Comparison of ENCODE assay signal across 8 cellular contexts in the genomic region with DNA sequence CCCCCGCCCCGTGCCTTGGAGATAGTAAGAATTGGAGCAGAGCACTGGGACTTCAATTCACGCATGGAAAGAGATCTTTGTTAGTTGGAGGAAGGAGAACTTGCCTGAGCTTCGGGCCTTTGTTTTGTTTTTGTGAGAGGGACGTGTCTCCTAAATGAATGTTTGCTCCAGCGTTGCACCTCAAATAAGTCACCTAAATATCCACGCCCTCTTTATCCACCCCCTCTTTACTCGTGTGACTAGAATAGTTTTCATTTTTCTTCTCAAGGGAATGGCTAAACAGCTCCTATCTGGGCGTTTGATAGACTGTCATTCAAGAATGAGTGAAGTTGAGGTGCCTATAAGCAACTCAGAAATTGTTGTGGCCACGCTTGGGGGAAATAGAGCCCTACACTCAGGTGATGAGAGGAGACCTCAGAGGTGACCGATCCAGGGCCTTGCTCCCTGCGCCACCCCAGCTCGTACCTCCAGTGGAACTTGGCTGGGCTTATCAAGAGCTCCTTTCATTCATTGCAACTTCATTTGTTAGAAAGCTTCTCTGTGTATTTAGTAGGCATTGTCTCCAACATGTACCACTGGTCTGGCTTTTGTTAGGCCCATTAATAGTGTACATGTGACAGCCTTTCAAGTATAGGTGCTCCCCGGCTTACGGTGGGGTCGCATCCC. TPM values are rescaled to one million over a fixed set of nuclear protein-coding genes. Genes with fewer than 3 reads are reported as not detected.
DNase-seq lines count a peak whose midpoint lies in the region; ATAC-seq, FAIRE-seq and TF ChIP-seq lines count a peak whose summit lies in the region.

No MANE protein-coding gene starts in this region.

- no peaks in the 10 kb centered on the region for H3K9me3 Mint-ChIP-seq in mesothelial cell of epicardium

- H3K27me3 ChIP-seq in HUES48 (ENCODE audit: control insufficient read depth, insufficient read depth, low read length) (no peaks in the 10 kb centered on the region; the same call in none of the 2 replicates), bronchial epithelial cell (ENCODE audit: control insufficient read depth, insufficient read depth, low read length) (no peaks in the 10 kb centered on the region), vagina (no peaks in the 10 kb centered on the region)

- H3K27ac Mint-ChIP-seq in mesothelial cell of epicardium: peak overlapping the region; percentile 97

- DNase-seq in A549 (ENCODE audit: low read depth in 1 of 2, low spot score in 1 of 2) (no peak), bronchial epithelial cell (ENCODE audit: low read depth) (peak; percentile 19), mesothelial cell of epicardium (ENCODE audit: low spot score in 2 of 2, unreplicated experiment in 2 of 2) (no peak), vagina (ENCODE audit: extremely low spot score in 2 of 2) (no peak), activated gamma-delta T cell treated with Interleukin-2 at 50 U/mL for 16 hours (no peak), NCI-H2227 treated with DMSO at 0.1 percent for 48 hours (lab: John Stamatoyannopoulos, UW) (no peak), hippocampal formation (lab: John Stamatoyannopoulos, UW) (no peak)

- peak overlapping the region; percentile 84 for H3K4me2 ChIP-seq in A549

- FAIRE-seq in A549 (lab: Jason Lieb, UNC) (no peak), bronchial epithelial cell (lab: Jason Lieb, UNC) (no peak)

- peak overlapping the region; percentile 74 for H3K9ac ChIP-seq in HUES48 (ENCODE audit: low read depth, low read length)

- H3K4me3 Mint-ChIP-seq in mesothelial cell of epicardium: peak overlapping the region; percentile 94

- no peak for TF ChIP-seq POLR2A in A549 (IDR thresholded peaks at IDR 0.05; ENCODE audit: low read length)
- no peak for TF ChIP-seq POLR2A in vagina (IDR thresholded peaks at IDR 0.05)

- H3K4me1 ChIP-seq in A549: peaks cover 8% of the 10 kb centered on the region
- H3K4me1 ChIP-seq in HUES48 (ENCODE audit: control insufficient read depth, insufficient read depth, low read length): peaks cover 28% of the 10 kb centered on the region
- peaks cover 45% of the 10 kb centered on the region for H3K4me1 ChIP-seq in vagina

- intact Hi-C loops in vagina (cut with DNase I): no loop called here

- CTCF ChIA-PET in A549 (lab: Yijun Ruan, JAX): interaction anchor here (1.1 kb wide), 1 partner anchor 21 kb away, joined by 3 read pairs; no protein-coding TSS in a partner anchor

- no peak for TF ChIP-seq CTCF in A549 (IDR thresholded peaks at IDR 0.05)
- TF ChIP-seq CTCF in bronchial epithelial cell (IDR thresholded peaks at IDR 0.05; ENCODE audit: insufficient read depth, low read length, severe bottlenecking): no peak
- TF ChIP-seq CTCF in mesothelial cell of epicardium (IDR thresholded peaks at IDR 0.05; ENCODE audit: unreplicated experiment): no peak
- TF ChIP-seq CTCF in vagina (IDR thresholded peaks at IDR 0.05): no peak

- TF ChIP-seq EP300 in A549 (IDR thresholded peaks at IDR 0.05): no peak

- WGBS in A549 (ENCODE audit: missing lambda C conversion rate): 45% methylated on average over 16 of the region's 16 CpGs

- no peak for TF ChIP-seq RAD21 in A549 (conservative IDR thresholded peaks at IDR 0.05 in 1 of 2, IDR thresholded peaks at IDR 0.05 in 1 of 2)

- H3K36me3 ChIP-seq in HUES48 (ENCODE audit: control insufficient read depth, insufficient read depth, low read length) (0 out of 2 replicates have a peak, but pooled peaks cover 8% of the 10 kb centered on the region), bronchial epithelial cell (ENCODE audit: control insufficient read depth, insufficient read depth, low read length) (no peaks in the 10 kb centered on the region), vagina (no peaks in the 10 kb centered on the region)

- H3K27me3 Mint-ChIP-seq in mesothelial cell of epicardium (ENCODE audit: low read depth): peaks cover 10% of the 10 kb centered on the region

- ATAC-seq in A549: no peak

- no peaks in the 10 kb centered on the region for H3K36me3 Mint-ChIP-seq in mesothelial cell of epicardium

- peak overlapping the region; percentile 81 to 97 for H3K27ac ChIP-seq in A549
- H3K27ac ChIP-seq in HUES48 (ENCODE audit: low read depth, low read length): peak overlapping the region; percentile 76
- peak overlapping the region; percentile 90 for H3K27ac ChIP-seq in vagina

- peaks cover 59% of the 10 kb centered on the region for H3K4me1 Mint-ChIP-seq in mesothelial cell of epicardium

- POLR2A ChIA-PET in A549 (lab: Yijun Ruan, JAX): interaction anchor here (1.6 kb wide), 1 partner anchor 108 kb away, joined by 5 read pairs; no protein-coding TSS in a partner anchor

- H3K4me3 ChIP-seq in A549: peak overlapping the region; percentile 74
- H3K4me3 ChIP-seq in HUES48 (ENCODE audit: low read depth, low read length): peak overlapping the region; percentile 79
- H3K4me3 ChIP-seq in bronchial epithelial cell (ENCODE audit: low read depth, low read length): peak overlapping the region; percentile 74
- H3K4me3 ChIP-seq in vagina: peak overlapping the region; percentile 89 to 95

- no peaks in the 10 kb centered on the region for H3K9me3 ChIP-seq in A549
- no peaks in the 10 kb centered on the region for H3K9me3 ChIP-seq in HUES48 (ENCODE audit: control insufficient read depth, insufficient read depth, low read length)
- H3K9me3 ChIP-seq in vagina: no peaks in the 10 kb centered on the region

TF ChIP-seq in A549, 52 proteins besides CTCF, POLR2A, EP300 and RAD21:
- TF ChIP-seq JUNB (IDR thresholded peaks at IDR 0.05) (no peak), FOSB (CRISPR knock-in tag; IDR thresholded peaks at IDR 0.05) (no peak), CEBPB (IDR thresholded peaks at IDR 0.05) (no peak), CHD4 (IDR thresholded peaks at IDR 0.05; ENCODE audit: borderline replicate concordance) (no peak)
- TF ChIP-seq, protein P1, sequence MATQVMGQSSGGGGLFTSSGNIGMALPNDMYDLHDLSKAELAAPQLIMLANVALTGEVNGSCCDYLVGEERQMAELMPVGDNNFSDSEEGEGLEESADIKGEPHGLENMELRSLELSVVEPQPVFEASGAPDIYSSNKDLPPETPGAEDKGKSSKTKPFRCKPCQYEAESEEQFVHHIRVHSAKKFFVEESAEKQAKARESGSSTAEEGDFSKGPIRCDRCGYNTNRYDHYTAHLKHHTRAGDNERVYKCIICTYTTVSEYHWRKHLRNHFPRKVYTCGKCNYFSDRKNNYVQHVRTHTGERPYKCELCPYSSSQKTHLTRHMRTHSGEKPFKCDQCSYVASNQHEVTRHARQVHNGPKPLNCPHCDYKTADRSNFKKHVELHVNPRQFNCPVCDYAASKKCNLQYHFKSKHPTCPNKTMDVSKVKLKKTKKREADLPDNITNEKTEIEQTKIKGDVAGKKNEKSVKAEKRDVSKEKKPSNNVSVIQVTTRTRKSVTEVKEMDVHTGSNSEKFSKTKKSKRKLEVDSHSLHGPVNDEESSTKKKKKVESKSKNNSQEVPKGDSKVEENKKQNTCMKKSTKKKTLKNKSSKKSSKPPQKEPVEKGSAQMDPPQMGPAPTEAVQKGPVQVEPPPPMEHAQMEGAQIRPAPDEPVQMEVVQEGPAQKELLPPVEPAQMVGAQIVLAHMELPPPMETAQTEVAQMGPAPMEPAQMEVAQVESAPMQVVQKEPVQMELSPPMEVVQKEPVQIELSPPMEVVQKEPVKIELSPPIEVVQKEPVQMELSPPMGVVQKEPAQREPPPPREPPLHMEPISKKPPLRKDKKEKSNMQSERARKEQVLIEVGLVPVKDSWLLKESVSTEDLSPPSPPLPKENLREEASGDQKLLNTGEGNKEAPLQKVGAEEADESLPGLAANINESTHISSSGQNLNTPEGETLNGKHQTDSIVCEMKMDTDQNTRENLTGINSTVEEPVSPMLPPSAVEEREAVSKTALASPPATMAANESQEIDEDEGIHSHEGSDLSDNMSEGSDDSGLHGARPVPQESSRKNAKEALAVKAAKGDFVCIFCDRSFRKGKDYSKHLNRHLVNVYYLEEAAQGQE (IDR thresholded peaks at IDR 0.05): no peak
- TF ChIP-seq, protein P2, sequence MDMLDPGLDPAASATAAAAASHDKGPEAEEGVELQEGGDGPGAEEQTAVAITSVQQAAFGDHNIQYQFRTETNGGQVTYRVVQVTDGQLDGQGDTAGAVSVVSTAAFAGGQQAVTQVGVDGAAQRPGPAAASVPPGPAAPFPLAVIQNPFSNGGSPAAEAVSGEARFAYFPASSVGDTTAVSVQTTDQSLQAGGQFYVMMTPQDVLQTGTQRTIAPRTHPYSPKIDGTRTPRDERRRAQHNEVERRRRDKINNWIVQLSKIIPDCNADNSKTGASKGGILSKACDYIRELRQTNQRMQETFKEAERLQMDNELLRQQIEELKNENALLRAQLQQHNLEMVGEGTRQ (IDR thresholded peaks at IDR 0.05): no peak

RNA-seq across cellular contexts. Expression of a gene that starts 0.9 kb away (rescaled TPM):
- 36.1 and 41.8 TPM in 2 replicates for polyA plus RNA-seq in A549 (2011; rRNA removed)
- polyA plus RNA-seq in A549 (2012; cell fraction: cytosol; rRNA removed): 14.8 and 16.1 TPM in 2 replicates
- 14.0 and 22.6 TPM in 2 replicates for polyA plus RNA-seq in A549 (2012; cell fraction: nucleus; rRNA removed)
- polyA plus RNA-seq in A549 (2017; fragmentation: RNase III; extraction: RNeasy Plus Mini Kit Qiagen cat#74134 plus additional on column Dnase treatment): 16.5 to 21.5 TPM (median 19.9 TPM) in 3 replicates
- polyA minus RNA-seq in A549 (2011; rRNA and poly(A)+ RNA removed): 14.8 and 16.9 TPM in 2 replicates
- total RNA-seq in bronchial epithelial cell: 19.0 and 26.9 TPM in 2 replicates
- 111 to 120 TPM (median 116 TPM) in 3 replicates for total RNA-seq in mesothelial cell of epicardium
- 45.2 TPM for total RNA-seq in vagina
